ENCODE assay signal across 8 cellular contexts in genomic region chr21:34615487-34615814, GRCh38. TPM values are rescaled to one million over a fixed set of nuclear protein-coding genes. Genes with fewer than 3 reads are reported as not detected.
A peak's percentile ranks its signal among the peaks of the same experiment; 100 is the strongest.
DNase-seq lines count a peak whose midpoint lies in the region; ATAC-seq and TF ChIP-seq lines count a peak whose summit lies in the region.

No MANE protein-coding gene starts in this region.

- TF ChIP-seq EP300 in esophagus muscularis mucosa (IDR thresholded peaks at IDR 0.05): no peak

- H3K4me2 ChIP-seq in OCI-LY3 (ENCODE audit: low read length): peak overlapping the region; percentile 86

- H2AFZ ChIP-seq in OCI-LY3 (ENCODE audit: low read depth, low read length): peak overlapping the region; percentile 32; the same call in 1 of the 2 replicates

- H3K4me3 ChIP-seq in OCI-LY3 (ENCODE audit: low read length): peak overlapping the region; percentile 73
- H3K4me3 ChIP-seq in esophagus muscularis mucosa: peak overlapping the region; percentile 80 to 97 (median 86)
- H3K4me3 ChIP-seq in skeletal muscle cell (ENCODE audit: low read depth, low read length): peak overlapping the region; percentile 67

- 3% methylated on average over 4 of the region's 8 CpGs for WGBS in esophagus muscularis mucosa

- DNase-seq in esophagus muscularis mucosa (ENCODE audit: extremely low spot score) (no peak), skeletal muscle cell (ENCODE audit: low read depth) (no peak), NAMALWA (ENCODE audit: low spot score) (no peak), NCI-H1694 treated with DMSO at 0.1 percent for 48 hours (lab: John Stamatoyannopoulos, UW) (no peak), NCI-H128 (lab: John Stamatoyannopoulos, UW; ENCODE audit: unreplicated experiment) (no peak)

- no peaks in the 10 kb centered on the region for H3K4me1 ChIP-seq in OCI-LY3 (ENCODE audit: low read length)
- H3K4me1 ChIP-seq in esophagus muscularis mucosa: peaks cover 28 to 39% (median 32%) of the 10 kb centered on the region in 4 donors

- TF ChIP-seq CTCF in OCI-LY3 (IDR thresholded peaks at IDR 0.05; ENCODE audit: low read depth, low read length) (no peak), esophagus muscularis mucosa (IDR thresholded peaks at IDR 0.05) (no peak)

- H3K79me2 ChIP-seq in OCI-LY3 (ENCODE audit: low read length): no peaks in the 10 kb centered on the region

- no peak for ATAC-seq in HG02884 (IDR thresholded peaks at IDR 0.05; ENCODE audit: unreplicated experiment)

- no peaks in the 10 kb centered on the region for H4K20me1 ChIP-seq in OCI-LY3 (ENCODE audit: insufficient read depth, low read length)

- TF ChIP-seq POLR2A in GM19193 (IDR thresholded peaks at IDR 0.05; ENCODE audit: extremely low read depth, insufficient read depth, insufficient read length) (peak; percentile 50), esophagus muscularis mucosa (IDR thresholded peaks at IDR 0.05; ENCODE audit: low read depth) (no peak)

- no peaks in the 10 kb centered on the region for H3K36me3 ChIP-seq in OCI-LY3 (replicated peaks; ENCODE audit: low read depth, low read length)
- H3K36me3 ChIP-seq in esophagus muscularis mucosa: no peaks in the 10 kb centered on the region

- H3K27me3 ChIP-seq in OCI-LY3 (ENCODE audit: low read depth, low read length): no peaks in the 10 kb centered on the region
- no peaks in the 10 kb centered on the region for H3K27me3 ChIP-seq in esophagus muscularis mucosa

- no peak overlapping the region for H3K27ac ChIP-seq in OCI-LY3 (ENCODE audit: low read length)
- H3K27ac ChIP-seq in esophagus muscularis mucosa (replicated peaks in 1 of 4): peak overlapping the region; percentile 89 to 95 (median 92)

- no peak overlapping the region for H3K9ac ChIP-seq in OCI-LY3 (ENCODE audit: low read length)

- intact Hi-C loops in esophagus muscularis mucosa (cut with DNase I): loop anchor here (10.0 kb wide), 1 partner anchor 701 kb away; the partner anchor contains the start of gene ATP5PO

- H3K9me3 ChIP-seq in OCI-LY3 (ENCODE audit: insufficient read depth, low read length) (no peaks in the 10 kb centered on the region), esophagus muscularis mucosa (no peaks in the 10 kb centered on the region)

RNA-seq across cellular contexts. Expression of gene RCAN1, which starts 0.5 kb away (rescaled TPM):
- total RNA-seq in esophagus muscularis mucosa: 10 to 100 TPM; 32.4 to 58.8 (median 37.9) TPM

RNA-seq across cellular contexts. Expression of gene CLIC6, which starts 53.3 kb away (rescaled TPM):
- total RNA-seq in esophagus muscularis mucosa: 1 to 10 TPM in 1 of 4 donors, under 1 TPM in 3; under 0.01 to 1.9 (median 0.39) TPM
